ENCODE assay signal across 14 cellular contexts in the genomic region with DNA sequence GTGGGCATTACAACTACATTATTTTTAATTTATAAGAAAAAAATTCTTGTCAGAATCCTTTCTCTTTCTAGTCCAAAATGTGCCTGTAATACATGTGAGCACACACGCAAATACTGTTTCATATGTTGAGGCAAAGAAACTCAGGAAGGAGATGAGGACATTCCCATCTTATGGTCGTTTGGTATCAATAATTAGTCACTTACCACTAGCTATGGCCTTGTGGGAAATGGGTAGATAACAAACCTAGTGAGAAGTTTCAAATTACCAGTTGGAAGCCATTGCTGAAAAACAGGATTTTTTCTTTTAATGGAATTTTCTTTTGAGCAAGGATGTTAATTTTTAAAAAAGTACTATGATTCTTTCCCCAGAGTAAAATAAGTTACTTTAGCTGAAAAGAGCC. TPM values are rescaled to one million over a fixed set of nuclear protein-coding genes. Genes with fewer than 3 reads are reported as not detected.
DNase-seq lines count a peak whose midpoint lies in the region; ATAC-seq, FAIRE-seq and TF ChIP-seq lines count a peak whose summit lies in the region.
"Had no signal": no experiment of that assay in that cellular context is flagged by ENCODE, and none has a peak within 500 bp of the region (broad histone marks: within the 10 kb centered on the region; RNA-seq: fewer than 3 reads in every experiment).

No MANE protein-coding gene starts in this region.

- intact Hi-C loops in right lobe of liver (cut with DNase I), result no loop called here
- intact Hi-C loops in testis (cut with DNase I; ENCODE audit: low total_unique reads), result no loop called here

- H3K4me3 Mint-ChIP-seq in HFFc6 (no peak overlapping the region; the same call in 1 of the 2 replicates), astrocyte (ENCODE audit: unreplicated experiment) (peak overlapping the region; percentile 51)
- H3K4me3 Mint-ChIP-seq: activated CD4-positive, alpha-beta T cell treated with anti-CD3 and anti-CD28 coated beads, Interleukin-2, amount 10 ng/mL, durations not matched to agents 24 days and 14 days; natural killer cell treated with Interleukin-12 subunit alpha and Interleukin-12 subunit beta and Interleukin-15 and Interleukin-18, amount 100 ng/mL, for 72 hours had no signal

- H3K4me3 ChIP-seq in astrocyte (ENCODE audit: insufficient read depth, low read depth, low read length) (peak overlapping the region; percentile 62), right lobe of liver (peak overlapping the region in 1 of 3 donors; percentile 55), stomach smooth muscle (ENCODE audit: low read length in 2 of 2) (peak overlapping the region in 1 of 2 donors; percentile 1), testis (no peak overlapping the region)
- H3K4me3 ChIP-seq: GM12878 had no signal

- no peak overlapping the region for H2AFZ ChIP-seq in astrocyte (ENCODE audit: low read depth, low read length)

- H3K79me2 ChIP-seq in astrocyte (ENCODE audit: insufficient read depth, low read length), result peaks cover 79% of the 10 kb centered on the region

- H3K36me3 ChIP-seq in astrocyte (ENCODE audit: insufficient read depth, low read length) (no peaks in the 10 kb centered on the region), right lobe of liver (no peaks in the 10 kb centered on the region), stomach smooth muscle (ENCODE audit: control insufficient read depth in 2 of 2, insufficient read depth in 2 of 2, low read length in 2 of 2) (no peaks in the 10 kb centered on the region), testis (ENCODE audit: low read depth, missing control alignments) (no peaks in the 10 kb centered on the region)

- no peaks in the 10 kb centered on the region for H3K9me3 ChIP-seq in astrocyte (ENCODE audit: insufficient read depth, low read depth, low read length)
- no peaks in the 10 kb centered on the region for H3K9me3 ChIP-seq in right lobe of liver
- H3K9me3 ChIP-seq in stomach smooth muscle (ENCODE audit: control insufficient read depth in 2 of 2, low read length in 2 of 2), result no peaks in the 10 kb centered on the region
- no peaks in the 10 kb centered on the region for H3K9me3 ChIP-seq in testis

- ATAC-seq in right lobe of liver, result no peak
- ATAC-seq in GM21528 (IDR thresholded peaks at IDR 0.05; ENCODE audit: low FRiP score, unreplicated experiment), result no peak
- ATAC-seq: GM12878; natural killer cell treated with Interleukin-12 subunit alpha and Interleukin-12 subunit beta and Interleukin-15 and Interleukin-18, amount 100 ng/mL, for 72 hours had no signal

- no peaks in the 10 kb centered on the region for H3K27me3 ChIP-seq in astrocyte (ENCODE audit: insufficient read depth, low read length)
- no peaks in the 10 kb centered on the region for H3K27me3 ChIP-seq in right lobe of liver
- no peaks in the 10 kb centered on the region for H3K27me3 ChIP-seq in stomach smooth muscle (ENCODE audit: control insufficient read depth in 1 of 2, insufficient read depth in 2 of 2, low read length in 2 of 2)
- H3K27me3 ChIP-seq in testis, result no peaks in the 10 kb centered on the region

- H3K36me3 Mint-ChIP-seq in HFFc6 (ENCODE audit: low read depth) (0 out of 2 replicates have a peak, but pooled peaks cover 4% of the 10 kb centered on the region), astrocyte (ENCODE audit: low read depth, unreplicated experiment) (peaks cover 4% of the 10 kb centered on the region)
- H3K36me3 Mint-ChIP-seq: natural killer cell treated with Interleukin-12 subunit alpha and Interleukin-12 subunit beta and Interleukin-15 and Interleukin-18, amount 100 ng/mL, for 72 hours had no signal

- H3K4me2 ChIP-seq in astrocyte (ENCODE audit: low read length), result peak overlapping the region; percentile 85

- H3K4me1 ChIP-seq in astrocyte (ENCODE audit: insufficient read depth, low read length), result peaks cover 71% of the 10 kb centered on the region
- H3K4me1 ChIP-seq in right lobe of liver, result peaks cover 0 to 33% (median 15%) of the 10 kb centered on the region in 4 donors
- peaks cover 67% of the 10 kb centered on the region for H3K4me1 ChIP-seq in stomach smooth muscle (ENCODE audit: control insufficient read depth, insufficient read depth, low read length)
- H3K4me1 ChIP-seq in testis, result peaks cover 21% of the 10 kb centered on the region

- TF ChIP-seq CTCF in HFFc6 (IDR thresholded peaks at IDR 0.05) (no peak), astrocyte (IDR thresholded peaks at IDR 0.05; ENCODE audit: insufficient read depth, low read depth, low read length) (no peak), right lobe of liver (IDR thresholded peaks at IDR 0.05) (no peak), testis (IDR thresholded peaks at IDR 0.05) (no peak)

- TF ChIP-seq POLR2A in right lobe of liver (IDR thresholded peaks at IDR 0.05) (no peak), testis (IDR thresholded peaks at IDR 0.05) (no peak)

- DNase-seq in HFFc6 (no peak), astrocyte (ENCODE audit: low read depth) (peak; percentile 91), right lobe of liver (no peak), iPS-NIHi11 (ENCODE audit: low spot score) (no peak), testis (no peak)
- no peak for DNase-seq in activated CD4-positive, alpha-beta T cell treated with anti-CD3 and anti-CD28 coated beads, Interleukin-2, amount 50 U/mL, for 4 hours
- DNase-seq: activated CD4-positive, alpha-beta T cell treated with anti-CD3 and anti-CD28 coated beads, Interleukin-2, amount 10 ng/mL, durations not matched to agents 24 days and 14 days; NCI-H774; stimulated activated CD4-positive, alpha-beta T cell treated with anti-CD3 and anti-CD28 coated beads, Interleukin-2, amount 100 ng/mL, for 48 hours had no signal

- H3K27ac Mint-ChIP-seq in HFFc6 (peak overlapping the region; percentile 97), astrocyte (ENCODE audit: unreplicated experiment) (peak overlapping the region; percentile 95)
- H3K27ac Mint-ChIP-seq: activated CD4-positive, alpha-beta T cell treated with anti-CD3 and anti-CD28 coated beads, Interleukin-2, amount 10 ng/mL, durations not matched to agents 24 days and 14 days; natural killer cell treated with Interleukin-12 subunit alpha and Interleukin-12 subunit beta and Interleukin-15 and Interleukin-18, amount 100 ng/mL, for 72 hours had no signal

- FAIRE-seq in astrocyte (lab: Jason Lieb, UNC), result no peak
- FAIRE-seq: D721Med, GM12878 had no signal

- H3K27ac ChIP-seq in astrocyte (ENCODE audit: low read depth, low read length) (peak overlapping the region; percentile 99), right lobe of liver (peak overlapping the region; percentile 69 to 88 (median 74)), stomach smooth muscle (ENCODE audit: low read length) (peak overlapping the region; percentile 62), testis (no peak overlapping the region)

- H3K27me3 Mint-ChIP-seq in HFFc6 (ENCODE audit: insufficient read depth) (no peaks in the 10 kb centered on the region), astrocyte (ENCODE audit: low read depth, unreplicated experiment) (no peaks in the 10 kb centered on the region)
- H3K27me3 Mint-ChIP-seq: natural killer cell treated with Interleukin-12 subunit alpha and Interleukin-12 subunit beta and Interleukin-15 and Interleukin-18, amount 100 ng/mL, for 72 hours had no signal

- H3K9ac ChIP-seq in astrocyte (ENCODE audit: low read length) (peak overlapping the region; percentile 84), stomach smooth muscle (ENCODE audit: low read length in 2 of 2) (peak overlapping the region in 1 of 2 donors; percentile 11)

- H4K20me1 ChIP-seq in astrocyte (ENCODE audit: insufficient read depth, low read length), result peaks cover 45% of the 10 kb centered on the region

- H3K9me3 Mint-ChIP-seq in HFFc6 (no peaks in the 10 kb centered on the region), astrocyte (ENCODE audit: unreplicated experiment) (no peaks in the 10 kb centered on the region)
- H3K9me3 Mint-ChIP-seq: activated CD4-positive, alpha-beta T cell treated with anti-CD3 and anti-CD28 coated beads, Interleukin-2, amount 10 ng/mL, durations not matched to agents 24 days and 14 days; natural killer cell treated with Interleukin-12 subunit alpha and Interleukin-12 subunit beta and Interleukin-15 and Interleukin-18, amount 100 ng/mL, for 72 hours had no signal

- WGBS in right lobe of liver (ENCODE audit: insufficient coverage, low coverage, low lambda C conversion rate, missing lambda C conversion rate), result 43% methylated on average over 2 of the region's 2 CpGs
- WGBS in testis, 2 donors, result 62 to 67% methylated on average over 2 of the region's 2 CpGs

- H3K4me1 Mint-ChIP-seq in HFFc6 (ENCODE audit: low read depth) (peaks cover 33% of the 10 kb centered on the region), astrocyte (ENCODE audit: low read depth, unreplicated experiment) (peaks cover 56% of the 10 kb centered on the region)
- H3K4me1 Mint-ChIP-seq: activated CD4-positive, alpha-beta T cell treated with anti-CD3 and anti-CD28 coated beads, Interleukin-2, amount 10 ng/mL, durations not matched to agents 24 days and 14 days had no signal

RNA-seq across cellular contexts. Expression of a gene that starts 25.7 kb away (rescaled TPM):
- 10 to 100 TPM; 43.1 to 65.9 (median 48.4) TPM for total RNA-seq in HFFc6 (2021; fragmentation: NEBNext Ultra II Directional; extraction: Animal tissue kit (Norgen Biotek cat#: 25700))
- total RNA-seq in astrocyte, result 46.1 and 47.8 TPM in 2 replicates
- total RNA-seq in right lobe of liver, result 10 to 100 TPM in 4 of 6 experiments, 1 to 10 TPM in 2; 7.4 to 43.8 (median 17.3) TPM
- 10 to 100 TPM; 17.1 to 18.7 TPM for total RNA-seq in testis
- 25.4 TPM for polyA plus RNA-seq in testis (ENCODE audit: insufficient read depth, low read depth, low replicate concordance)

Comparison
In these comparisons a context has a peak if more than half of its experiments do, and no peak if none do; other contexts are left out.
1. H3K27ac ChIP-seq: peak in astrocyte (single experiment), right lobe of liver (3 of 3) and stomach smooth muscle (single experiment); none in testis (0 of 2).